21 cellular contexts compared by ENCODE assay signal in genomic region chr19:33569822-33570221, GRCh38. TPM values are rescaled to one million over a fixed set of nuclear protein-coding genes. Genes with fewer than 3 reads are reported as not detected.
A peak's percentile ranks its signal among the peaks of the same experiment; 100 is the strongest.
DNase-seq lines count a peak whose midpoint lies in the region; ATAC-seq and TF ChIP-seq lines count a peak whose summit lies in the region.
"Had no signal": no experiment of that assay in that cellular context is flagged by ENCODE, and none has a peak within 500 bp of the region (broad histone marks: within the 10 kb centered on the region; RNA-seq: fewer than 3 reads in every experiment).

No MANE protein-coding gene starts in this region.

- ATAC-seq in left lung, result no peak
- ATAC-seq: SK-N-SH treated with all-trans-retinoic acid at 6 μM for 48 hours had no signal

- H3K23ac ChIP-seq in H9 (ENCODE audit: insufficient read length, low read depth, low read length), result no peak overlapping the region

- H3K4me1 ChIP-seq in H9 (ENCODE audit: insufficient read depth, low read length) (peaks cover 3% of the 10 kb centered on the region; the same call in 1 of the 2 replicates), vagina (no peaks in the 10 kb centered on the region), left lung (no peaks in the 10 kb centered on the region)
- H3K4me1 ChIP-seq: BE2C, Caco-2 had no signal

- H3K79me1 ChIP-seq in H9 (ENCODE audit: insufficient read depth, low read depth, low read length, poor library complexity, severe bottlenecking), result no peaks in the 10 kb centered on the region

- no peak for TF ChIP-seq POLR2A in vagina (IDR thresholded peaks at IDR 0.05)

- H4K8ac ChIP-seq in H9 (replicated peaks; ENCODE audit: insufficient read length, low read depth, low read length), result no peak overlapping the region

- H3K9me3 Mint-ChIP-seq in H9, result peaks cover 18% of the 10 kb centered on the region in 2 experiments

- no peak overlapping the region for H2BK5ac ChIP-seq in H9 (ENCODE audit: insufficient read length, low read length)

- no peak overlapping the region for H2AK5ac ChIP-seq in H9 (ENCODE audit: insufficient read length, low read length)

- H3K4ac ChIP-seq in H9 (ENCODE audit: low read depth, low read length), result no peak overlapping the region

- no peaks in the 10 kb centered on the region for H3K27me3 ChIP-seq in H9 (ENCODE audit: insufficient read depth, low read length)
- H3K27me3 ChIP-seq in vagina, result no peaks in the 10 kb centered on the region
- H3K27me3 ChIP-seq in left lung, result peaks cover 0 to 56% of the 10 kb centered on the region in 2 donors
- H3K27me3 ChIP-seq: BE2C had no signal

- H3K56ac ChIP-seq in H9 (ENCODE audit: insufficient read length, low read depth, low read length), result no peak overlapping the region

- H3K27me3 Mint-ChIP-seq in H9 (ENCODE audit: low read depth), result peaks cover 5% of the 10 kb centered on the region

- no peak overlapping the region for H4K5ac ChIP-seq in H9 (ENCODE audit: insufficient read length, low read depth, low read length)

- peak overlapping the region; percentile 80 for H2AFZ ChIP-seq in H9 (ENCODE audit: low read length)

- H2BK12ac ChIP-seq in H9 (ENCODE audit: insufficient read length, low read depth, low read length), result no peak overlapping the region

- H3K27ac ChIP-seq in H9 (ENCODE audit: insufficient read length, low read depth, low read length) (no peak overlapping the region), vagina (no peak overlapping the region), left lung (no peak overlapping the region)

- no peak overlapping the region for H3K4me2 ChIP-seq in H9 (ENCODE audit: insufficient read depth, insufficient read length, low read length)

- intact Hi-C loops in vagina (cut with DNase I) (no loop called here), left lung (cut with DNase I) (no loop called here)

- H4K91ac ChIP-seq in H9 (ENCODE audit: insufficient read length, low read depth, low read length), result no peak overlapping the region

- H3T11ph ChIP-seq in H9 (ENCODE audit: low read length), result no peak overlapping the region

- no peak overlapping the region for H3K14ac ChIP-seq in H9 (ENCODE audit: insufficient read depth, low read length)

- in situ Hi-C loops in SK-MEL-5 (cut with HindIII; ENCODE audit: low pct_unique_long_range_greater_than_20kb, low sequenced_read_pairs), result no loop called here

- H2BK20ac ChIP-seq in H9 (ENCODE audit: low read depth, low read length, poor library complexity, severe bottlenecking), result no peak overlapping the region

- DNase-seq in H9, result no peak
- peak; percentile 45 for DNase-seq in SK-MEL-5 (ENCODE audit: low read depth, low spot score)
- DNase-seq in foreskin melanocyte, result peak; percentile 5
- no peak for DNase-seq in vagina (ENCODE audit: extremely low spot score in 2 of 2)
- no peak for DNase-seq in NCI-H82 treated with DMSO at 0.1 percent for 48 hours (lab: John Stamatoyannopoulos, UW; ENCODE audit: unreplicated experiment)
- DNase-seq in NCI-H1048 (lab: John Stamatoyannopoulos, UW), result no peak
- no peak for DNase-seq in left lung
- DNase-seq: BE2C; Caco-2; CD4-positive, CD25-positive, alpha-beta regulatory T cell; GDM1; Kasumi-1; MM.1S; NCI-H1092 treated with DMSO at 0.1 percent for 48 hours; NCI-H2081; NCI-H446 treated with DMSO at 0.1 percent for 48 hours; NCI-H69; NK-92 treated with Interleukin-12 subunit alpha and Interleukin-12 subunit beta, amount 100 ng/mL, for 24 hours; Right ventricle myocardium superior had no signal

- H3K4me1 Mint-ChIP-seq in H9, result peaks cover 35 to 43% of the 10 kb centered on the region in 2 experiments
- H3K4me1 Mint-ChIP-seq: CD4-positive, CD25-positive, alpha-beta regulatory T cell had no signal

- no peak overlapping the region for H3K27ac Mint-ChIP-seq in H9
- H3K27ac Mint-ChIP-seq: CD4-positive, CD25-positive, alpha-beta regulatory T cell had no signal

- no peaks in the 10 kb centered on the region for H4K20me1 ChIP-seq in H9 (ENCODE audit: control insufficient read depth, insufficient read depth, insufficient read length)

- no CpG with 5 or more reads among the region's 5 CpGs for WGBS in H9 (ENCODE audit: extremely low coverage, insufficient read length, low lambda C conversion rate)

- no peak overlapping the region for H2BK15ac ChIP-seq in H9 (ENCODE audit: low read depth, low read length)

- no peak overlapping the region for H3K18ac ChIP-seq in H9 (ENCODE audit: insufficient read length, low read depth, low read length)

- peak overlapping the region in 1 of 2 experiments; percentile 1; a peak in 1 of 5 replicates for H3K4me3 Mint-ChIP-seq in H9
- H3K4me3 Mint-ChIP-seq: CD4-positive, CD25-positive, alpha-beta regulatory T cell had no signal

- TF ChIP-seq CTCF in H9 (conservative IDR thresholded peaks at IDR 0.05), result no peak
- no peak for TF ChIP-seq CTCF in vagina (IDR thresholded peaks at IDR 0.05)
- no peak for TF ChIP-seq CTCF in left lung (IDR thresholded peaks at IDR 0.05)

- H3K9me3 ChIP-seq in H9 (ENCODE audit: control insufficient read depth, low read depth, low read length) (peaks cover 12% of the 10 kb centered on the region), vagina (no peaks in the 10 kb centered on the region), left lung (peaks cover 0 to 6% of the 10 kb centered on the region in 2 donors)
- H3K9me3 ChIP-seq: BE2C had no signal

- H3K4me3 ChIP-seq in vagina (no peak overlapping the region), left lung (no peak overlapping the region)

- H3K36me3 ChIP-seq in vagina, result no peaks in the 10 kb centered on the region
- no peaks in the 10 kb centered on the region for H3K36me3 ChIP-seq in left lung
- H3K36me3 ChIP-seq: BE2C had no signal

- H3K36me3 Mint-ChIP-seq in H9 (ENCODE audit: insufficient read depth in 1 of 3, low read depth in 3 of 3), result peaks cover 3 to 18% (median 9%) of the 10 kb centered on the region in 3 experiments; a peak in 6 of 7 replicates
- H3K36me3 Mint-ChIP-seq: CD4-positive, CD25-positive, alpha-beta regulatory T cell had no signal

- no peaks in the 10 kb centered on the region for H3K79me2 ChIP-seq in H9 (ENCODE audit: insufficient read depth, low read length)

- H3K9ac ChIP-seq in H9 (ENCODE audit: extremely low read depth, insufficient read length, low read length), result no peak overlapping the region

- no peak overlapping the region for H2BK120ac ChIP-seq in H9 (ENCODE audit: low read depth, low read length, poor library complexity, severe bottlenecking)

- no peaks in the 10 kb centered on the region for H3K23me2 ChIP-seq in H9 (ENCODE audit: insufficient read length, low read depth, low read length, poor library complexity, severe bottlenecking)

RNA-seq across cellular contexts. Expression of gene PEPD, which starts 48.2 kb away (rescaled TPM):
- total RNA-seq in H9 (2021) (52.2 and 52.8 TPM in 2 replicates), vagina (61.9 TPM), left lung (10 to 100 TPM; 73.2 to 90.1 TPM)
- total RNA-seq in SK-MEL-5 (2014; rRNA removed; shearing (Covaris generic)), result 162 and 170 TPM in 2 replicates
- 303 and 326 TPM in 2 replicates for polyA plus RNA-seq in SK-MEL-5 (2015; cell fraction: cytosol; rRNA removed)
- 59.3 and 60.8 TPM in 2 replicates for polyA plus RNA-seq in SK-MEL-5 (2015; cell fraction: nucleus; rRNA removed)

RNA-seq across cellular contexts. Expression of gene CHST8, which starts 51.9 kb away (rescaled TPM):
- 4.9 and 5.1 TPM in 2 replicates for total RNA-seq in H9 (2021)
- 0.79 and 2.7 TPM in 2 replicates for total RNA-seq in SK-MEL-5 (2014; rRNA removed; shearing (Covaris generic))
- polyA plus RNA-seq in SK-MEL-5 (2015; cell fraction: cytosol; rRNA removed), result 3.3 and 3.7 TPM in 2 replicates
- 0.77 and 2.6 TPM in 2 replicates for polyA plus RNA-seq in SK-MEL-5 (2015; cell fraction: nucleus; rRNA removed)
- total RNA-seq in vagina, result 3.2 TPM
- under 1 TPM; 0.24 to 0.47 TPM for total RNA-seq in left lung
- total RNA-seq: Caco-2, OCI-LY7, Right ventricle myocardium superior had no signal
- polyA plus RNA-seq: CD4-positive, CD25-positive, alpha-beta regulatory T cell had no signal

Comparison
In these comparisons a context has a peak if more than half of its experiments do, and no peak if none do; other contexts are left out.
1. DNase-seq: peak in SK-MEL-5 (single experiment) and foreskin melanocyte (single experiment); none in H9 (single experiment), vagina (0 of 2), NCI-H82 treated with DMSO at 0.1 percent for 48 hours (single experiment), NCI-H1048 (single experiment) and left lung (0 of 2).